Comparison of ENCODE assay signal across 2 cellular contexts in genomic region chr17:14329900-14330491, GRCh38.
TF ChIP-seq lines count a peak whose summit lies in the region.

No MANE protein-coding gene starts in this region.

TF ChIP-seq in HEK293, 187 proteins besides CTCF, POLR2A, EP300 and RAD21 (continued from another document):
- no peak for TF ChIP-seq ZBTB10 (tag by site-specific recombination; IDR thresholded peaks at IDR 0.05)
TF ChIP-seq in HEK293: peak in this region for 1.

TF ChIP-seq in liver, 16 proteins besides CTCF, POLR2A, EP300 and RAD21 (continued from another document):
- no peak for TF ChIP-seq GABPA (IDR thresholded peaks at IDR 0.05 in 1 of 2, conservative IDR thresholded peaks at IDR 0.05 in 1 of 2)
- TF ChIP-seq ZBTB33 (IDR thresholded peaks at IDR 0.05), result no peak
- TF ChIP-seq ATF3 (IDR thresholded peaks at IDR 0.05), result no peak
